3 cellular contexts compared by ENCODE assay signal in genomic region chr18:72940509-72940908, GRCh38.
TF ChIP-seq lines count a peak whose summit lies in the region.

No MANE protein-coding gene starts in this region.

TF ChIP-seq in HepG2, 621 proteins besides CTCF, POLR2A, EP300 and RAD21:
- TF ChIP-seq MAFK (conservative IDR thresholded peaks at IDR 0.05 in 1 of 2, IDR thresholded peaks at IDR 0.05 in 1 of 2; ENCODE audit: low read length in 2 of 2) (peak; percentile 73 to 88), ZSCAN30 (CRISPR knock-in tag; IDR thresholded peaks at IDR 0.05) (no peak), MAFF (IDR thresholded peaks at IDR 0.05; ENCODE audit: low read depth, low read length) (peak; percentile 75), ZNF766 (CRISPR knock-in tag; IDR thresholded peaks at IDR 0.05; ENCODE audit: borderline replicate concordance) (no peak)
- TF ChIP-seq, protein P1, sequence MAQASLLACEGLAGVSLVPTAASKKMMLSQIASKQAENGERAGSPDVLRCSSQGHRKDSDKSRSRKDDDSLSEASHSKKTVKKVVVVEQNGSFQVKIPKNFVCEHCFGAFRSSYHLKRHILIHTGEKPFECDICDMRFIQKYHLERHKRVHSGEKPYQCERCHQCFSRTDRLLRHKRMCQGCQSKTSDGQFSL (CRISPR knock-in tag; IDR thresholded peaks at IDR 0.05), result no peak
TF ChIP-seq in HepG2: peak in this region for 2.

TF ChIP-seq in IMR-90, 13 proteins besides CTCF, POLR2A, EP300 and RAD21:
- TF ChIP-seq, protein P2, sequence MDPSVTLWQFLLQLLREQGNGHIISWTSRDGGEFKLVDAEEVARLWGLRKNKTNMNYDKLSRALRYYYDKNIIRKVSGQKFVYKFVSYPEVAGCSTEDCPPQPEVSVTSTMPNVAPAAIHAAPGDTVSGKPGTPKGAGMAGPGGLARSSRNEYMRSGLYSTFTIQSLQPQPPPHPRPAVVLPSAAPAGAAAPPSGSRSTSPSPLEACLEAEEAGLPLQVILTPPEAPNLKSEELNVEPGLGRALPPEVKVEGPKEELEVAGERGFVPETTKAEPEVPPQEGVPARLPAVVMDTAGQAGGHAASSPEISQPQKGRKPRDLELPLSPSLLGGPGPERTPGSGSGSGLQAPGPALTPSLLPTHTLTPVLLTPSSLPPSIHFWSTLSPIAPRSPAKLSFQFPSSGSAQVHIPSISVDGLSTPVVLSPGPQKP (IDR thresholded peaks at IDR 0.05; ENCODE audit: borderline replicate concordance, low read depth, low read length), result no peak
- TF ChIP-seq MAFK (IDR thresholded peaks at IDR 0.05; ENCODE audit: low read depth, low read length), result peak; percentile 69
TF ChIP-seq in IMR-90: peak in this region for 1.

TF ChIP-seq in K562, 482 proteins besides CTCF, POLR2A, EP300 and RAD21:
- no peak for TF ChIP-seq ASH1L (IDR thresholded peaks at IDR 0.05; ENCODE audit: borderline replicate concordance, low read depth, partially characterized antibody)
- TF ChIP-seq MAFF (IDR thresholded peaks at IDR 0.05; ENCODE audit: low read length), result 0 out of 2 replicates have a peak, but pooled peaks have one; percentile 7
TF ChIP-seq in K562: peak in this region for 1.
